ENCODE assay signal across 20 cellular contexts in the genomic region with DNA sequence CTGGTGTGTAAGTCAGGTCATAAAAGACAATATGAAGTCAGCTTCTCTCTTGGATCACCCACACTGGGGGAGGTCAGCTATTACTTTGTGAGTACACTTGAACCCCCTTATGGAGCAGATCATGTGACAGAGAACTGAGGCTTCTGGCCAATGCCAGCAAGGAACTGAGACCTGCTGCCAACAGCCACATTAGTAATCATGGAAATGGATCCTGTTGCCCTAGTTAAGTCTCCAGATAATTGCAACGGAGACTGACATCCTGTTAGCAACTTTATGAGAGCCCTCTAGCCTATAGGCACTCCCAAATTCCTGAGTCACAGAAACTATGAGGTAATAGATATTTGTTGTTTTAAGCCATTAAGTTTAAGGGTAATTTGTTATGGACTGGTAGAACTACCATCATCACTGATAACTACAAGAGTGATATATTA.
A peak's percentile ranks its signal among the peaks of the same experiment; 100 is the strongest.
DNase-seq lines count a peak whose midpoint lies in the region; ATAC-seq, FAIRE-seq and TF ChIP-seq lines count a peak whose summit lies in the region.
"Had no signal": no experiment of that assay in that cellular context is flagged by ENCODE, and none has a peak within 500 bp of the region (broad histone marks: within the 10 kb centered on the region; RNA-seq: fewer than 3 reads in every experiment).

No MANE protein-coding gene starts in this region.

- no peaks in the 10 kb centered on the region for H3K36me3 Mint-ChIP-seq in HFFc6 (ENCODE audit: low read depth)
- no peaks in the 10 kb centered on the region for H3K36me3 Mint-ChIP-seq in T-helper 17 cell (ENCODE audit: low read depth)
- H3K36me3 Mint-ChIP-seq: activated CD8-positive, alpha-beta memory T cell treated with anti-CD3 and anti-CD28 coated beads, Interleukin-2, amount 10 ng/mL, durations not matched to agents 7 days and 5 days; stimulated activated effector memory CD8-positive, alpha-beta T cell treated with anti-CD3 and anti-CD28 coated beads, Interleukin-12 subunit alpha, Interleukin-12 subunit beta, amount 100 ng/mL, for 72 hours had no signal

- H3K9me3 ChIP-seq in adipocyte (ENCODE audit: control insufficient read depth, low read length) (no peaks in the 10 kb centered on the region), T-helper 17 cell (ENCODE audit: control insufficient read depth, low read length, poor library complexity, severe bottlenecking) (no peaks in the 10 kb centered on the region), kidney (ENCODE audit: control insufficient read depth in 1 of 2, low read length in 2 of 2) (no peaks in the 10 kb centered on the region)
- H3K9me3 ChIP-seq: A549 had no signal

- no peaks in the 10 kb centered on the region for H3K27me3 ChIP-seq in adipocyte (replicated peaks; ENCODE audit: control insufficient read depth, insufficient read depth, low read length)

- FAIRE-seq in kidney (lab: Jason Lieb, UNC) = no peak
- FAIRE-seq: A549 had no signal

- H3K27ac Mint-ChIP-seq in HFFc6 = no peak overlapping the region; the same call in 1 of the 2 replicates
- H3K27ac Mint-ChIP-seq in T-helper 17 cell = no peak overlapping the region
- H3K27ac Mint-ChIP-seq: activated CD8-positive, alpha-beta memory T cell treated with anti-CD3 and anti-CD28 coated beads, Interleukin-2, amount 10 ng/mL, durations not matched to agents 7 days and 5 days; activated T-helper 17 cell treated with anti-CD3 and anti-CD28 coated beads, Interleukin-2, amount 50 U/mL, for 72 hours; stimulated activated effector memory CD8-positive, alpha-beta T cell treated with anti-CD3 and anti-CD28 coated beads, Interleukin-12 subunit alpha, Interleukin-12 subunit beta, amount 100 ng/mL, for 72 hours; T-helper 2 cell treated with Interferon-gamma antibody and Interleukin-4, amounts not matched to agents 5 μg/mL and 100 μg/mL, for 36 hours had no signal

- H3K9ac ChIP-seq in adipocyte (ENCODE audit: low read length) (no peak overlapping the region), kidney (ENCODE audit: low read length in 2 of 2) (no peak overlapping the region)

- peaks cover 15% of the 10 kb centered on the region for H3K4me1 Mint-ChIP-seq in HFFc6 (ENCODE audit: low read depth)
- no peaks in the 10 kb centered on the region for H3K4me1 Mint-ChIP-seq in T-helper 17 cell
- H3K4me1 Mint-ChIP-seq: activated CD8-positive, alpha-beta memory T cell treated with anti-CD3 and anti-CD28 coated beads, Interleukin-2, amount 10 ng/mL, durations not matched to agents 7 days and 5 days; activated T-helper 17 cell treated with anti-CD3 and anti-CD28 coated beads, Interleukin-2, amount 50 U/mL, for 72 hours; central memory CD8-positive, alpha-beta T cell; stimulated activated effector memory CD8-positive, alpha-beta T cell treated with anti-CD3 and anti-CD28 coated beads, Interleukin-12 subunit alpha, Interleukin-12 subunit beta, amount 100 ng/mL, for 72 hours had no signal

- H3K36me3 ChIP-seq in adipocyte (ENCODE audit: control insufficient read depth, insufficient read depth, low read length, severe bottlenecking) (no peaks in the 10 kb centered on the region), kidney (ENCODE audit: control insufficient read depth in 1 of 2, insufficient read depth in 2 of 2, low read length in 2 of 2) (no peaks in the 10 kb centered on the region)

- no peaks in the 10 kb centered on the region for H3K27me3 Mint-ChIP-seq in HFFc6 (ENCODE audit: insufficient read depth)
- H3K27me3 Mint-ChIP-seq in T-helper 17 cell = no peaks in the 10 kb centered on the region
- H3K27me3 Mint-ChIP-seq: activated CD8-positive, alpha-beta memory T cell treated with anti-CD3 and anti-CD28 coated beads, Interleukin-2, amount 10 ng/mL, durations not matched to agents 7 days and 5 days; activated T-helper 17 cell treated with anti-CD3 and anti-CD28 coated beads, Interleukin-2, amount 50 U/mL, for 72 hours; central memory CD8-positive, alpha-beta T cell had no signal

- no peak overlapping the region for H3K27ac ChIP-seq in kidney (ENCODE audit: low read depth in 2 of 2, low read length in 2 of 2)
- H3K27ac ChIP-seq: A549 had no signal

- H3K4me3 Mint-ChIP-seq in HFFc6 (no peak overlapping the region), T-helper 17 cell (no peak overlapping the region)
- H3K4me3 Mint-ChIP-seq: activated CD8-positive, alpha-beta memory T cell treated with anti-CD3 and anti-CD28 coated beads, Interleukin-2, amount 10 ng/mL, durations not matched to agents 7 days and 5 days; activated T-helper 17 cell treated with anti-CD3 and anti-CD28 coated beads, Interleukin-2, amount 50 U/mL, for 72 hours; central memory CD8-positive, alpha-beta T cell; stimulated activated effector memory CD8-positive, alpha-beta T cell treated with anti-CD3 and anti-CD28 coated beads, Interleukin-12 subunit alpha, Interleukin-12 subunit beta, amount 100 ng/mL, for 72 hours; T-helper 2 cell treated with Interferon-gamma antibody and Interleukin-4, amounts not matched to agents 5 μg/mL and 100 μg/mL, for 36 hours had no signal

- H3K4me3 ChIP-seq in adipocyte (ENCODE audit: low read length) = no peak overlapping the region
- H3K4me3 ChIP-seq in kidney (ENCODE audit: low read length in 2 of 2) = no peak overlapping the region
- H3K4me3 ChIP-seq: A549 had no signal

- TF ChIP-seq CTCF in HFFc6 (IDR thresholded peaks at IDR 0.05) (no peak), kidney (IDR thresholded peaks at IDR 0.05; ENCODE audit: borderline replicate concordance, extremely low read depth, insufficient read depth) (no peak)

- no peak for ATAC-seq in T-helper 17 cell
- ATAC-seq: A549; activated CD8-positive, alpha-beta memory T cell treated with anti-CD3 and anti-CD28 coated beads, Interleukin-2, amount 10 ng/mL, durations not matched to agents 7 days and 5 days; activated T-helper 17 cell treated with anti-CD3 and anti-CD28 coated beads, Interleukin-2, amount 50 U/mL, for 72 hours; stimulated activated effector memory CD8-positive, alpha-beta T cell treated with anti-CD3 and anti-CD28 coated beads, Interleukin-12 subunit alpha, Interleukin-12 subunit beta, amount 100 ng/mL, for 72 hours had no signal

- intact Hi-C loops in kidney (cut with DNase I) = no loop called here

- H3K4me1 ChIP-seq in adipocyte (ENCODE audit: control insufficient read depth, insufficient read depth, low read length) (peaks cover 9% of the 10 kb centered on the region), kidney (ENCODE audit: control insufficient read depth in 1 of 2, insufficient read depth in 1 of 2, low read depth in 1 of 2, low read length in 2 of 2) (no peaks in the 10 kb centered on the region)
- H3K4me1 ChIP-seq: A549 had no signal

- no peaks in the 10 kb centered on the region for H3K9me3 Mint-ChIP-seq in HFFc6
- H3K9me3 Mint-ChIP-seq: central memory CD8-positive, alpha-beta T cell; T-helper 2 cell treated with Interferon-gamma antibody and Interleukin-4, amounts not matched to agents 5 μg/mL and 100 μg/mL, for 36 hours had no signal

- DNase-seq in A172 (ENCODE audit: low spot score) (peak; percentile 11), HFFc6 (peak; percentile 69), adipocyte (ENCODE audit: low read depth) (peak; percentile 71), iris pigment epithelial cell (ENCODE audit: low read depth) (peak; percentile 3), T-helper 17 cell (no peak), kidney (no peak), SW480 (ENCODE audit: low spot score) (no peak), NCI-H146 treated with DMSO at 0.1 percent for 48 hours (lab: John Stamatoyannopoulos, UW; ENCODE audit: unreplicated experiment) (no peak)
- DNase-seq: activated CD4-positive, CD25-positive, alpha-beta regulatory T cell treated with anti-CD3 and anti-CD28 coated beads, Interleukin-2, amount 50 U/mL, for 72 hours; activated CD8-positive, alpha-beta memory T cell treated with anti-CD3 and anti-CD28 coated beads, Interleukin-2, amount 10 ng/mL, durations not matched to agents 7 days and 5 days; amniotic stem cell; hippocampal formation; NCI-H1436 treated with DMSO at 0.1 percent for 48 hours; SIG-M5; stimulated activated CD4-positive, alpha-beta T cell treated with anti-CD3 and anti-CD28 coated beads, Interleukin-15, amount 100 ng/mL, for 24 hours had no signal

Comparison
In these comparisons a context has a peak if more than half of its experiments do, and no peak if none do; other contexts are left out.
1. DNase-seq: peak in A172 (single experiment), HFFc6 (single experiment), adipocyte (single experiment) and iris pigment epithelial cell (single experiment); none in T-helper 17 cell (0 of 3), kidney (single experiment), SW480 (single experiment) and NCI-H146 treated with DMSO at 0.1 percent for 48 hours (single experiment).